ENCODE assay signal across 19 cellular contexts in the genomic region with DNA sequence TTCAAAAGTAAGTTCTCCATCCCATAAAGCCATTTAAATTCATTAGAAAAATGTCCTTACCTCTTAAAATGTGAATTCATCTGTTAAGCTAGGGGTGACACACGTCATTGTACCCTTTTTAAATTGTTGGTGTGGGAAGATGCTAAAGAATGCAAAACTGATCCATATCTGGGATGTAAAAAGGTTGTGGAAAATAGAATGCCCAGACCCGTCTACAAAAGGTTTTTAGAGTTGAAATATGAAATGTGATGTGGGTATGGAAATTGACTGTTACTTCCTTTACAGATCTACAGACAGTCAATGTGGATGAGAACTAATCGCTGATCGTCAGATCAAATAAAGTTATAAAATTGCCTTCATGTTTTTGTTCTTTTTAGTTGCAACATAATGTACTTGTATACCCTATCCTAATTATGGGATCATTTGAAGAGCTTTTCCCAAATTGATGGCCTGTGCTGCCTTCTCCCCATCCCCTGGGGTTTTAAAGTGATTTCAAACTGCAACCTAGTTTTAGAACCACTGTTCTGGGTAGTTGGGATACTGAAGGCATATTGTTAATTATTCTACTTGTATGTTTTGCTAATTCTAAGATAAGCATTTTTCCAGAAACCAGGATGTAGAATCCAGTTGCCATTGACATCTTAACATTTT. TPM values are rescaled to one million over a fixed set of nuclear protein-coding genes. Genes with fewer than 3 reads are reported as not detected.
DNase-seq lines count a peak whose midpoint lies in the region; ATAC-seq and TF ChIP-seq lines count a peak whose summit lies in the region.
"Had no signal": no experiment of that assay in that cellular context is flagged by ENCODE, and none has a peak within 500 bp of the region (broad histone marks: within the 10 kb centered on the region; RNA-seq: fewer than 3 reads in every experiment).

No MANE protein-coding gene starts in this region.

- no peak overlapping the region for H2AK5ac ChIP-seq in mesenchymal stem cell (ENCODE audit: low read length, severe bottlenecking)

- H3K4me1 Mint-ChIP-seq in CD8-positive, alpha-beta memory T cell, result peaks cover 55 to 74% (median 72%) of the 10 kb centered on the region in 3 donors
- peaks cover 63% of the 10 kb centered on the region for H3K4me1 Mint-ChIP-seq in activated CD8-positive, alpha-beta T cell treated with anti-CD3 and anti-CD28 coated beads, Interleukin-2, amount 10 ng/mL, durations not matched to agents 7 days and 5 days (ENCODE audit: low read depth)
- peaks cover 53% of the 10 kb centered on the region for H3K4me1 Mint-ChIP-seq in HFFc6 (ENCODE audit: low read depth)

- peak overlapping the region in 10 of 11 experiments; percentile 85 to 97 (median 93); a peak in 19 of 22 replicates for H3K4me2 ChIP-seq in BLaER1 treated with 17β-estradiol and CSF1 and Interleukin-3, amounts not matched to agents 10 nM and 100 nM
- H3K4me2 ChIP-seq in mesenchymal stem cell (ENCODE audit: low read length, poor library complexity, severe bottlenecking), result no peak overlapping the region

- H3K4me3 ChIP-seq in BLaER1 treated with 17β-estradiol and CSF1 and Interleukin-3, amounts not matched to agents 10 nM and 100 nM, result peak overlapping the region in 6 of 10 experiments; percentile 11 to 97 (median 84); a peak in 5 of 20 replicates
- no peak overlapping the region for H3K4me3 ChIP-seq in CD8-positive, alpha-beta memory T cell (ENCODE audit: low read length)
- no peak overlapping the region for H3K4me3 ChIP-seq in mesenchymal stem cell (ENCODE audit: insufficient read depth in 1 of 2, low read depth in 1 of 2, low read length in 2 of 2)
- no peak overlapping the region for H3K4me3 ChIP-seq in coronary artery
- H3K4me3 ChIP-seq: mucosa of descending colon, ovary, tibial artery had no signal

- no peak overlapping the region for H2BK12ac ChIP-seq in mesenchymal stem cell (ENCODE audit: low read length in 2 of 2)

- H3K9ac ChIP-seq in BLaER1 treated with 17β-estradiol and CSF1 and Interleukin-3, amounts not matched to agents 10 nM and 100 nM, result peak overlapping the region in 8 of 11 experiments; percentile 25 to 99 (median 96); a peak in 10 of 22 replicates
- H3K9ac ChIP-seq in mesenchymal stem cell (ENCODE audit: low read length), result peak overlapping the region; percentile 45

- WGBS in mesenchymal stem cell, result 84% methylated on average over 2 of the region's 4 CpGs

- peaks cover 0 to 83% (median 22%) of the 10 kb centered on the region in 3 donors for H3K36me3 Mint-ChIP-seq in CD8-positive, alpha-beta memory T cell
- peaks cover 78% of the 10 kb centered on the region for H3K36me3 Mint-ChIP-seq in activated CD8-positive, alpha-beta T cell treated with anti-CD3 and anti-CD28 coated beads, Interleukin-2, amount 10 ng/mL, durations not matched to agents 7 days and 5 days (ENCODE audit: low read depth)
- peaks cover 59% of the 10 kb centered on the region for H3K36me3 Mint-ChIP-seq in HFFc6 (ENCODE audit: low read depth)

- no peak overlapping the region for H3K4ac ChIP-seq in mesenchymal stem cell (ENCODE audit: low read depth in 1 of 2, low read length in 2 of 2)

- H3K9me3 ChIP-seq in BLaER1 treated with 17β-estradiol and CSF1 and Interleukin-3, amounts not matched to agents 10 nM and 100 nM (replicated peaks in 1 of 11), result peaks cover 0 to 6% (median 4%) of the 10 kb centered on the region in 11 experiments; a peak in 10 of 22 replicates
- no peaks in the 10 kb centered on the region for H3K9me3 ChIP-seq in CD8-positive, alpha-beta memory T cell (ENCODE audit: low read length)
- no peaks in the 10 kb centered on the region for H3K9me3 ChIP-seq in mesenchymal stem cell (ENCODE audit: control insufficient read depth, low read length)
- H3K9me3 ChIP-seq: mucosa of descending colon, ovary, tibial artery had no signal

- H3K27ac ChIP-seq in BLaER1 treated with 17β-estradiol and CSF1 and Interleukin-3, amounts not matched to agents 10 nM and 100 nM, result no peak overlapping the region
- H3K27ac ChIP-seq in CD8-positive, alpha-beta memory T cell (ENCODE audit: low read depth, low read length), result no peak overlapping the region
- H3K27ac ChIP-seq in mesenchymal stem cell (ENCODE audit: low read length, poor library complexity, severe bottlenecking) (no peak overlapping the region), coronary artery (no peak overlapping the region)
- H3K27ac ChIP-seq: ovary, tibial artery had no signal

- no peak for DNase-seq in CD8-positive, alpha-beta memory T cell
- no peak for DNase-seq in activated CD8-positive, alpha-beta T cell treated with anti-CD3 and anti-CD28 coated beads, Interleukin-2, amount 10 ng/mL, durations not matched to agents 7 days and 5 days
- DNase-seq in mesenchymal stem cell (no peak), coronary artery (ENCODE audit: low spot score) (no peak), HFFc6 (no peak)
- DNase-seq: activated B cell treated with CpG ODN at 0.5 μM for 24 hours; C1 segment of cervical spinal cord; DND-41; foreskin melanocyte; Kasumi-1; left colon; mucosa of descending colon; NCI-H1417; NCI-H774; ovary; stimulated activated CD4-positive, alpha-beta T cell treated with anti-CD3 and anti-CD28 coated beads, Interleukin-4, amount 100 ng/mL, for 1 hour; tibial artery had no signal

- no peak overlapping the region for H3K18ac ChIP-seq in mesenchymal stem cell (ENCODE audit: low read depth in 1 of 2, low read length in 2 of 2)

- no peak overlapping the region for H4K8ac ChIP-seq in mesenchymal stem cell (ENCODE audit: low read length)

- peaks cover 74 to 86% (median 82%) of the 10 kb centered on the region in 11 experiments for H3K36me3 ChIP-seq in BLaER1 treated with 17β-estradiol and CSF1 and Interleukin-3, amounts not matched to agents 10 nM and 100 nM
- H3K36me3 ChIP-seq in CD8-positive, alpha-beta memory T cell (ENCODE audit: insufficient read depth, low read length), result peaks cover 49% of the 10 kb centered on the region
- peaks cover 31 to 71% of the 10 kb centered on the region in 2 experiments for H3K36me3 ChIP-seq in mesenchymal stem cell (ENCODE audit: control insufficient read depth in 1 of 2, insufficient read depth in 2 of 2, low read depth in 1 of 2, low read length in 2 of 2)
- H3K36me3 ChIP-seq: ovary had no signal

- peaks cover 4% of the 10 kb centered on the region for H3K79me1 ChIP-seq in mesenchymal stem cell (replicated peaks; ENCODE audit: low read length, poor library complexity, severe bottlenecking)

- no peak overlapping the region for H2AFZ ChIP-seq in mesenchymal stem cell (ENCODE audit: low read depth, low read length)

- peak overlapping the region in 1 of 7 donors; percentile 63 for H3K4me3 Mint-ChIP-seq in CD8-positive, alpha-beta memory T cell
- H3K4me3 Mint-ChIP-seq in activated CD8-positive, alpha-beta T cell treated with anti-CD3 and anti-CD28 coated beads, Interleukin-2, amount 10 ng/mL, durations not matched to agents 7 days and 5 days, result no peak overlapping the region
- H3K4me3 Mint-ChIP-seq in HFFc6, result no peak overlapping the region
- H3K4me3 Mint-ChIP-seq: activated B cell treated with CpG ODN at 0.5 μM for 24 hours had no signal

- H3K27me3 ChIP-seq in BLaER1 treated with 17β-estradiol and CSF1 and Interleukin-3, amounts not matched to agents 10 nM and 100 nM, result no peaks in the 10 kb centered on the region
- no peaks in the 10 kb centered on the region for H3K27me3 ChIP-seq in CD8-positive, alpha-beta memory T cell (ENCODE audit: insufficient read depth, low read length, poor library complexity, severe bottlenecking)
- H3K27me3 ChIP-seq in mesenchymal stem cell (ENCODE audit: control insufficient read depth in 1 of 2, insufficient read depth in 1 of 2, low read length in 2 of 2), result no peaks in the 10 kb centered on the region
- H3K27me3 ChIP-seq: ovary, tibial artery had no signal

- H2BK5ac ChIP-seq in mesenchymal stem cell (ENCODE audit: low read depth, low read length, poor library complexity, severe bottlenecking), result no peak overlapping the region

- CTCF ChIA-PET in CD8-positive, alpha-beta memory T cell (lab: Charles Lee), result no interaction called here
- CTCF ChIA-PET in activated CD8-positive, alpha-beta T cell treated with anti-CD3 and anti-CD28 coated beads, Interleukin-2, amount 10 ng/mL, durations not matched to agents 7 days and 5 days (lab: Charles Lee), result interaction anchor here (1.6 to 1.9 kb wide), 2 partner anchors 199 to 400 kb away, joined by 4 to 8 read pairs; no protein-coding TSS in a partner anchor

- TF ChIP-seq CTCF in coronary artery (IDR thresholded peaks at IDR 0.05) (no peak), HFFc6 (IDR thresholded peaks at IDR 0.05) (no peak)

- no peaks in the 10 kb centered on the region for H3K27me3 Mint-ChIP-seq in CD8-positive, alpha-beta memory T cell
- H3K27me3 Mint-ChIP-seq in activated CD8-positive, alpha-beta T cell treated with anti-CD3 and anti-CD28 coated beads, Interleukin-2, amount 10 ng/mL, durations not matched to agents 7 days and 5 days (ENCODE audit: low read depth), result no peaks in the 10 kb centered on the region
- H3K27me3 Mint-ChIP-seq in HFFc6 (ENCODE audit: insufficient read depth), result peaks cover 3% of the 10 kb centered on the region; the same call in 1 of the 2 replicates
- H3K27me3 Mint-ChIP-seq: activated B cell treated with CpG ODN at 0.5 μM for 24 hours had no signal

- peaks cover 39 to 62% (median 50%) of the 10 kb centered on the region in 10 experiments for H3K4me1 ChIP-seq in BLaER1 treated with 17β-estradiol and CSF1 and Interleukin-3, amounts not matched to agents 10 nM and 100 nM
- peaks cover 27% of the 10 kb centered on the region for H3K4me1 ChIP-seq in CD8-positive, alpha-beta memory T cell (ENCODE audit: insufficient read depth, low read length)
- peaks cover 19% of the 10 kb centered on the region for H3K4me1 ChIP-seq in mesenchymal stem cell (ENCODE audit: control insufficient read depth, insufficient read depth, low read depth, low read length)

- H3K23ac ChIP-seq in mesenchymal stem cell (ENCODE audit: low read length in 2 of 2), result no peak overlapping the region

- no peak overlapping the region for H4K91ac ChIP-seq in mesenchymal stem cell (ENCODE audit: low read length)

- H3K27ac Mint-ChIP-seq in CD8-positive, alpha-beta memory T cell, result peak overlapping the region in 6 of 8 donors; percentile 11 to 76 (median 54)
- H3K27ac Mint-ChIP-seq in activated CD8-positive, alpha-beta T cell treated with anti-CD3 and anti-CD28 coated beads, Interleukin-2, amount 10 ng/mL, durations not matched to agents 7 days and 5 days, result peak overlapping the region; percentile 19
- H3K27ac Mint-ChIP-seq in HFFc6, result no peak overlapping the region
- H3K27ac Mint-ChIP-seq: activated B cell treated with CpG ODN at 0.5 μM for 24 hours had no signal

- POLR2A ChIA-PET in CD8-positive, alpha-beta memory T cell (lab: Charles Lee), result no interaction called here
- POLR2A ChIA-PET in activated CD8-positive, alpha-beta T cell treated with anti-CD3 and anti-CD28 coated beads, Interleukin-2, amount 10 ng/mL, durations not matched to agents 7 days and 5 days (lab: Charles Lee), result interaction anchor here (0.6 kb wide), 1 partner anchor 408 kb away, joined by 4 read pairs; no protein-coding TSS in a partner anchor

- H2BK120ac ChIP-seq in mesenchymal stem cell (ENCODE audit: low read depth, low read length), result no peak overlapping the region

- H4K20me1 ChIP-seq in BLaER1 treated with 17β-estradiol and CSF1 and Interleukin-3, amounts not matched to agents 10 nM and 100 nM, result peaks cover 66 to 87% (median 85%) of the 10 kb centered on the region in 11 experiments

- H3K14ac ChIP-seq in mesenchymal stem cell (ENCODE audit: low read length in 2 of 2), result no peak overlapping the region

- ATAC-seq in activated CD8-positive, alpha-beta T cell treated with anti-CD3 and anti-CD28 coated beads, Interleukin-2, amount 10 ng/mL, durations not matched to agents 7 days and 5 days, result no peak
- no peak for ATAC-seq in GM19467 (IDR thresholded peaks at IDR 0.05; ENCODE audit: unreplicated experiment)
- ATAC-seq: left colon, mucosa of descending colon had no signal

- H3K9me3 Mint-ChIP-seq in CD8-positive, alpha-beta memory T cell, result no peaks in the 10 kb centered on the region
- peaks cover 5% of the 10 kb centered on the region for H3K9me3 Mint-ChIP-seq in activated CD8-positive, alpha-beta T cell treated with anti-CD3 and anti-CD28 coated beads, Interleukin-2, amount 10 ng/mL, durations not matched to agents 7 days and 5 days (ENCODE audit: insufficient read depth)
- peaks cover 5% of the 10 kb centered on the region; the same call in 1 of the 2 replicates for H3K9me3 Mint-ChIP-seq in HFFc6
- H3K9me3 Mint-ChIP-seq: activated B cell treated with CpG ODN at 0.5 μM for 24 hours had no signal

- H2BK15ac ChIP-seq in mesenchymal stem cell (ENCODE audit: low read depth, poor library complexity, severe bottlenecking), result no peak overlapping the region

RNA-seq across cellular contexts. Expression of a gene that starts 4.1 kb away (rescaled TPM):
- total RNA-seq in CD8-positive, alpha-beta memory T cell, result 1,000 to 10,000 TPM; 1,340 to 1,381 TPM
- 4,796 TPM for polyA plus RNA-seq in CD8-positive, alpha-beta memory T cell
- 1,000 to 10,000 TPM; 1,300 to 1,339 TPM for total RNA-seq in activated CD8-positive, alpha-beta T cell treated with anti-CD3 and anti-CD28 coated beads, Interleukin-2, amount 10 ng/mL, durations not matched to agents 7 days and 5 days
- 1,594 TPM for polyA plus RNA-seq in mesenchymal stem cell (2013, experiment 1 of 2)
- polyA plus RNA-seq in mesenchymal stem cell (2013, experiment 2 of 2), result 1,456 TPM
- total RNA-seq in HFFc6 (2021; fragmentation: NEBNext Ultra II Directional; extraction: Animal tissue kit (Norgen Biotek cat#: 25700)), result 1,000 to 10,000 TPM in 5 of 6 experiments, 100 to 1,000 TPM in 1; 947 to 1,348 (median 1,137) TPM

Comparison
In these comparisons a context has a peak if more than half of its experiments do, and no peak if none do; other contexts are left out.
1. H3K4me3 ChIP-seq: peak in BLaER1 treated with 17β-estradiol and CSF1 and Interleukin-3, amounts not matched to agents 10 nM and 100 nM (6 of 10); none in CD8-positive, alpha-beta memory T cell (single experiment), mesenchymal stem cell (0 of 2) and coronary artery (single experiment).